10 cellular contexts compared by ENCODE assay signal in genomic region chr11:65542738-65543390, GRCh38.
"Had no signal": no experiment of that assay in that cellular context is flagged by ENCODE, and none has a peak within 500 bp of the region (broad histone marks: within the 10 kb centered on the region; RNA-seq: fewer than 3 reads in every experiment).

No MANE protein-coding gene starts in this region.

- H3K36me3 Mint-ChIP-seq: activated naive CD4-positive, alpha-beta T cell treated with anti-CD3 and anti-CD28 coated beads, Interleukin-2, amount 50 U/mL, for 24 hours had no signal

- H3K9me3 Mint-ChIP-seq: activated naive CD4-positive, alpha-beta T cell treated with anti-CD3 and anti-CD28 coated beads, Interleukin-2, amount 50 U/mL, for 24 hours; nephron progenitor cell had no signal

- H3K27me3 Mint-ChIP-seq: activated naive CD4-positive, alpha-beta T cell treated with anti-CD3 and anti-CD28 coated beads, Interleukin-2, amount 50 U/mL, for 24 hours; brain had no signal

- H3K4me3 Mint-ChIP-seq: activated naive CD4-positive, alpha-beta T cell treated with anti-CD3 and anti-CD28 coated beads, Interleukin-2, amount 50 U/mL, for 24 hours had no signal

- DNase-seq: activated effector memory CD4-positive, alpha-beta T cell treated with Interleukin-2 at 50 U/mL for 16 hours; activated T-cell treated with anti-CD3 and anti-CD28 coated beads for 4 hours; amygdala; foreskin keratinocyte; left colon; nephron progenitor cell; stimulated activated CD4-positive, alpha-beta T cell treated with anti-CD3 and anti-CD28 coated beads, Interleukin-12 subunit alpha, Interleukin-12 subunit beta, amount 100 ng/mL, for 4 hours; stimulated activated naive CD8-positive, alpha-beta T cell treated with anti-CD3 and anti-CD28 coated beads, Interleukin-15, Interleukin-2, amounts not matched to agents 100 U/mL and 50 U/mL, for 24 hours had no signal

- H3K27me3 ChIP-seq: foreskin keratinocyte had no signal

- H3K27ac ChIP-seq: foreskin keratinocyte had no signal

- ATAC-seq: foreskin keratinocyte; left colon; stimulated activated naive CD8-positive, alpha-beta T cell treated with anti-CD3 and anti-CD28 coated beads, Interleukin-15, Interleukin-2, amounts not matched to agents 100 U/mL and 50 U/mL, for 24 hours had no signal

- H3K27ac Mint-ChIP-seq: activated naive CD4-positive, alpha-beta T cell treated with anti-CD3 and anti-CD28 coated beads, Interleukin-2, amount 50 U/mL, for 24 hours; nephron progenitor cell had no signal
